13 cellular contexts compared by ENCODE assay signal in genomic region chr6:4914412-4915159, GRCh38.
DNase-seq lines count a peak whose midpoint lies in the region; TF ChIP-seq lines count a peak whose summit lies in the region.
"Had no signal": no experiment of that assay in that cellular context is flagged by ENCODE, and none has a peak within 500 bp of the region (broad histone marks: within the 10 kb centered on the region; RNA-seq: fewer than 3 reads in every experiment).

No MANE protein-coding gene starts in this region.

- H3K4me1 Mint-ChIP-seq in progenitor cell of endocrine pancreas (ENCODE audit: low read depth), result peaks cover 31% of the 10 kb centered on the region

- H3K36me3 Mint-ChIP-seq in progenitor cell of endocrine pancreas (ENCODE audit: insufficient read depth), result peaks cover 9% of the 10 kb centered on the region

- no peak for TF ChIP-seq CTCF in progenitor cell of endocrine pancreas (IDR thresholded peaks at IDR 0.05; ENCODE audit: unreplicated experiment)
- no peak for TF ChIP-seq CTCF in ovary (IDR thresholded peaks at IDR 0.05)

- H3K36me3 ChIP-seq in ovary, result no peaks in the 10 kb centered on the region

- no peaks in the 10 kb centered on the region for H3K9me3 ChIP-seq in ovary

- no peak for TF ChIP-seq EP300 in ovary (IDR thresholded peaks at IDR 0.05)

- no peaks in the 10 kb centered on the region for H3K27me3 Mint-ChIP-seq in progenitor cell of endocrine pancreas

- no peaks in the 10 kb centered on the region for H3K27me3 ChIP-seq in ovary

- WGBS in ovary, 3 donors, result 41 to 52% (median 43%) methylated on average over 14 of the region's 14 CpGs

- H3K4me3 ChIP-seq in ovary, result no peak overlapping the region
- H3K4me3 ChIP-seq: skin epidermis had no signal

- peak; percentile 59 for DNase-seq in Daoy (ENCODE audit: low read depth)
- peak; percentile 55 for DNase-seq in NCI-H526 treated with DMSO at 0.1 percent for 48 hours (lab: John Stamatoyannopoulos, UW)
- peak; percentile 26 for DNase-seq in epidermal melanocyte (ENCODE audit: insufficient read length, low spot score)
- no peak for DNase-seq in progenitor cell of endocrine pancreas (ENCODE audit: low spot score, unreplicated experiment)
- DNase-seq in NCI-H1417 treated with DMSO at 0.1 percent for 48 hours (lab: John Stamatoyannopoulos, UW), result no peak
- no peak for DNase-seq in kidney glomerular epithelial cell (lab: John Stamatoyannopoulos, UW)
- DNase-seq in SK-N-DZ (ENCODE audit: low spot score), result no peak
- DNase-seq in ovary, result no peak
- DNase-seq: cortex of kidney; DMS53; NCI-H2171; stimulated activated naive CD4-positive, alpha-beta T cell treated with Interleukin-2 at 50 U/mL for 16 hours had no signal

- no peak for TF ChIP-seq POLR2A in ovary (IDR thresholded peaks at IDR 0.05)

- H3K9me3 Mint-ChIP-seq in progenitor cell of endocrine pancreas (ENCODE audit: low read depth), result no peaks in the 10 kb centered on the region

- intact Hi-C loops in ovary (cut with DNase I), result no loop called here

- no peak overlapping the region for H3K27ac ChIP-seq in ovary

- H3K4me1 ChIP-seq in ovary (ENCODE audit: insufficient read depth), result peaks cover 9% of the 10 kb centered on the region

- H3K4me3 Mint-ChIP-seq in progenitor cell of endocrine pancreas (ENCODE audit: low read depth), result no peak overlapping the region

- peak overlapping the region; percentile 87 for H3K27ac Mint-ChIP-seq in progenitor cell of endocrine pancreas

Comparison
In these comparisons a context has a peak if more than half of its experiments do, and no peak if none do; other contexts are left out.
1. DNase-seq: peak in Daoy (single experiment), NCI-H526 treated with DMSO at 0.1 percent for 48 hours (single experiment) and epidermal melanocyte (single experiment); none in progenitor cell of endocrine pancreas (single experiment), NCI-H1417 treated with DMSO at 0.1 percent for 48 hours (single experiment), kidney glomerular epithelial cell (single experiment), SK-N-DZ (single experiment) and ovary (0 of 5).